ENCODE assay signal across 1 cellular context in genomic region chr7:815284-816216, GRCh38.
TF ChIP-seq lines count a peak whose summit lies in the region.

No MANE protein-coding gene starts in this region.

TF ChIP-seq in IMR-90, 13 proteins besides CTCF, POLR2A, EP300 and RAD21 (continued from another document):
- TF ChIP-seq USF2 (IDR thresholded peaks at IDR 0.05; ENCODE audit: low read depth, low read length) (no peak), MAFK (IDR thresholded peaks at IDR 0.05; ENCODE audit: low read depth, low read length) (no peak), MAZ (IDR thresholded peaks at IDR 0.05; ENCODE audit: borderline replicate concordance, low read depth, low read length) (no peak), MXI1 (IDR thresholded peaks at IDR 0.05; ENCODE audit: borderline replicate concordance, low read depth, low read length) (no peak), CHD1 (IDR thresholded peaks at IDR 0.05; ENCODE audit: low read depth, low read length) (no peak), RFX5 (IDR thresholded peaks at IDR 0.05; ENCODE audit: low read depth, low read length) (no peak)
TF ChIP-seq in IMR-90: peak in this region for 0.
